ENCODE assay signal across 8 cellular contexts in genomic region chr17:72419866-72420774, GRCh38.
DNase-seq lines count a peak whose midpoint lies in the region; ATAC-seq and TF ChIP-seq lines count a peak whose summit lies in the region.

No MANE protein-coding gene starts in this region.

- no peaks in the 10 kb centered on the region for H3K36me3 Mint-ChIP-seq in CD4-positive, alpha-beta T cell (ENCODE audit: low read depth)

- CTCF ChIA-PET in CD4-positive, alpha-beta T cell (lab: Charles Lee), result no interaction called here

- peak; percentile 61 for ATAC-seq in GM18909 (IDR thresholded peaks at IDR 0.05; ENCODE audit: poor library complexity, unreplicated experiment)
- peak; percentile 58 for ATAC-seq in HG02885 (IDR thresholded peaks at IDR 0.05; ENCODE audit: poor library complexity, unreplicated experiment)
- peak; percentile 49 for ATAC-seq in sciatic nerve
- ATAC-seq in CD4-positive, alpha-beta T cell (ENCODE audit: poor library complexity), result no peak

- intact Hi-C loops in sciatic nerve (cut with DNase I), result no loop called here
- intact Hi-C loops in CD4-positive, alpha-beta T cell (cut with DNase I, micrococcal nuclease), result no loop called here

- no peak overlapping the region for H3K4me3 ChIP-seq in SJSA1

- H3K27me3 Mint-ChIP-seq in CD4-positive, alpha-beta T cell, result peaks cover 5% of the 10 kb centered on the region

- H3K4me1 Mint-ChIP-seq in CD4-positive, alpha-beta T cell (ENCODE audit: low read depth), result no peaks in the 10 kb centered on the region

- H3K9me3 Mint-ChIP-seq in CD4-positive, alpha-beta T cell, result peaks cover 10% of the 10 kb centered on the region

- H3K4me3 Mint-ChIP-seq in CD4-positive, alpha-beta T cell, result no peak overlapping the region

- peaks cover 5% of the 10 kb centered on the region; the same call in 1 of the 2 replicates for H3K36me3 ChIP-seq in SJSA1

- H3K27me3 ChIP-seq in SJSA1 (replicated peaks), result no peaks in the 10 kb centered on the region
- no peaks in the 10 kb centered on the region for H3K27me3 ChIP-seq in CD4-positive, alpha-beta T cell (ENCODE audit: control insufficient read depth, insufficient read depth, low read length)

- peaks cover 75% of the 10 kb centered on the region for H3K4me1 ChIP-seq in SJSA1 (replicated peaks)

- H3K27ac ChIP-seq in SJSA1, result peak overlapping the region; percentile 42
- no peak overlapping the region for H3K27ac ChIP-seq in CD4-positive, alpha-beta T cell (ENCODE audit: low read depth, low read length)

- H3K27ac Mint-ChIP-seq in CD4-positive, alpha-beta T cell, result no peak overlapping the region

- POLR2A ChIA-PET in CD4-positive, alpha-beta T cell (lab: Charles Lee), result no interaction called here

- peaks cover 8% of the 10 kb centered on the region for H3K9me3 ChIP-seq in SJSA1 (replicated peaks)
- peaks cover 4% of the 10 kb centered on the region for H3K9me3 ChIP-seq in CD4-positive, alpha-beta T cell (ENCODE audit: control insufficient read depth, low read length)

- no peak for TF ChIP-seq CTCF in CD4-positive, alpha-beta T cell (IDR thresholded peaks at IDR 0.05)

- DNase-seq in SJSA1 (ENCODE audit: low read depth in 1 of 2, low spot score in 2 of 2), result peak; percentile 96 to 99
- DNase-seq in sciatic nerve (ENCODE audit: low spot score), result no peak
- DNase-seq in OCI-M1 (lab: John Stamatoyannopoulos, UW), result no peak
- no peak for DNase-seq in SKM-1 treated with dmso at 0.1 percent for 144 hours (lab: John Stamatoyannopoulos, UW; ENCODE audit: unreplicated experiment)
- DNase-seq in foreskin melanocyte, result no peak
- DNase-seq in CD4-positive, alpha-beta T cell, result no peak

Comparison
In these comparisons a context has a peak if more than half of its experiments do, and no peak if none do; other contexts are left out.
1. DNase-seq: peak in SJSA1 (2 of 2); none in sciatic nerve (single experiment), OCI-M1 (single experiment), SKM-1 treated with dmso at 0.1 percent for 144 hours (single experiment), foreskin melanocyte (single experiment) and CD4-positive, alpha-beta T cell (0 of 10).